ENCODE assay signal across 8 cellular contexts in the genomic region with DNA sequence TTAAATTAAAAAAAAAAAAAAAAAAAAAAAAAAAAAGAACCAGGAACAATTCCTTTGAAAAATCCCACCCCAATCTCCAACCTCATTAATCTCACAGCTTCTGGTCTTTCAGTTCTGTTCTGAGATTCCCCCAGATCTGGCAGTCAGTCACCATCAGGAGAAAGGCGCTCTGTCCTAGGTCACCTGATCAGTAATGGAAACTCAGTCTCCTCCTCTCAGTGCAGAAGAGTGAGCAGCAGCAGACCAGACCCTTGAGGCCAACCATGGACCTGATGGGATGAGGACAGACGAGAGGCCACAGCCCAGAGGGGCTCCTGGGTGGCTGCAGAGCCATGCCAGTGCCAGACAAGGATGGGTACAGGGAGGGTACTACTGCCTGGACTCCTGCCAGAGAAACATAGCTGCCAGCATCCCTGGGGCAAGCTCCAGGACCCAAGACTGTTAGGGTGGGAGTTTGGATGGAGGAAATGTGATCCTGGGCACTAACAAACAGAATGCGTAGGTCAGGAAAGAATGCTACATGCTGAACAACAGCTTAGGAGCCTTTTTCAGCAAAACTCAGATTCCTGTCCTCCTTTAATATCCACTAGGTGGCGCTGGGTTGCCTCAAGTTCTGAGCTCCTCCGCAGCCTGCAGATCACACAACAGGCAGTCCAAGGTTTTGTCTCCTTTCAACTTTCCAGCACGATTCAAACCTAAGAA. TPM values are rescaled to one million over a fixed set of nuclear protein-coding genes. Genes with fewer than 3 reads are reported as not detected.
DNase-seq lines count a peak whose midpoint lies in the region; ATAC-seq and TF ChIP-seq lines count a peak whose summit lies in the region.

No MANE protein-coding gene starts in this region.

- DNase-seq in AG08396 (ENCODE audit: low spot score) (peak; percentile 80), GM20000 (ENCODE audit: low spot score) (peak; percentile 79), NCI-H2227 (lab: John Stamatoyannopoulos, UW; ENCODE audit: unreplicated experiment) (peak; percentile 80), WTC11 (ENCODE audit: low spot score) (peak; percentile 50), cerebellar cortex (ENCODE audit: low spot score) (peak; percentile 91)
- peak; percentile 29 to 38 for DNase-seq in stimulated activated CD4-positive, alpha-beta T cell treated with anti-CD3 and anti-CD28 coated beads, Interleukin-4, amount 100 ng/mL, for 48 hours (ENCODE audit: low read depth in 2 of 2)

- peak overlapping the region; percentile 50 for H3K27ac ChIP-seq in layer of hippocampus (ENCODE audit: low read depth, low read length)

- POLR2A ChIA-PET in WTC11 (lab: Charles Lee), result interaction anchor here (0.5 to 0.7 kb wide), 5 partner anchors 10 to 215 kb away, joined by 3 to 5 read pairs (median 3); a partner anchor contains a TSS

- H3K4me1 Mint-ChIP-seq in WTC11, result 0 out of 2 replicates have a peak, but pooled peaks cover 3% of the 10 kb centered on the region

- H3K9me3 Mint-ChIP-seq in WTC11, result no peaks in the 10 kb centered on the region

- peak; percentile 68 for TF ChIP-seq CTCF in GM20000 (IDR thresholded peaks at IDR 0.05; ENCODE audit: extremely low read depth, missing control alignments)
- peak; percentile 84 for TF ChIP-seq CTCF in WTC11 (IDR thresholded peaks at IDR 0.05)

- ATAC-seq in WTC11 (peak; percentile 87), GM19023 (IDR thresholded peaks at IDR 0.05; ENCODE audit: unreplicated experiment) (no peak)

- no peaks in the 10 kb centered on the region for H3K27me3 Mint-ChIP-seq in WTC11 (ENCODE audit: low read depth)

- H3K4me3 Mint-ChIP-seq in WTC11, result no peak overlapping the region

- peak overlapping the region; percentile 32; the same call in 1 of the 2 replicates for H3K27ac Mint-ChIP-seq in WTC11

- CTCF ChIA-PET in WTC11 (lab: Charles Lee), result interaction anchor here (0.6 to 5.7 kb wide), 59 partner anchors 9 to 1604 kb away, joined by 3 to 97 read pairs (median 4); a partner anchor contains a TSS

- H3K36me3 Mint-ChIP-seq in WTC11, result peaks cover 19% of the 10 kb centered on the region

- no peaks in the 10 kb centered on the region for H3K27me3 ChIP-seq in layer of hippocampus (ENCODE audit: control insufficient read depth, insufficient read depth, low read length)

TF ChIP-seq in WTC11, 78 proteins besides CTCF, POLR2A, EP300 and RAD21 (continues in another document):
- TF ChIP-seq OVOL2 (CRISPR knock-in tag; IDR thresholded peaks at IDR 0.05; ENCODE audit: borderline replicate concordance) (no peak), SP1 (CRISPR knock-in tag; conservative IDR thresholded peaks at IDR 0.05) (no peak), SOX15 (CRISPR knock-in tag; IDR thresholded peaks at IDR 0.05) (no peak), FOXP1 (CRISPR knock-in tag; IDR thresholded peaks at IDR 0.05; ENCODE audit: borderline replicate concordance) (no peak), GTF2I (CRISPR knock-in tag; conservative IDR thresholded peaks at IDR 0.05) (no peak), TCF7 (CRISPR knock-in tag; IDR thresholded peaks at IDR 0.05; ENCODE audit: low read depth) (no peak), HMGA2 (CRISPR knock-in tag; IDR thresholded peaks at IDR 0.05) (no peak), ZNF416 (CRISPR knock-in tag; IDR thresholded peaks at IDR 0.05) (no peak), ZNF423 (CRISPR knock-in tag; IDR thresholded peaks at IDR 0.05) (no peak), TEAD1 (CRISPR knock-in tag; IDR thresholded peaks at IDR 0.05) (no peak), ZNF671 (CRISPR knock-in tag; IDR thresholded peaks at IDR 0.05) (no peak)
- TF ChIP-seq, protein P1, sequence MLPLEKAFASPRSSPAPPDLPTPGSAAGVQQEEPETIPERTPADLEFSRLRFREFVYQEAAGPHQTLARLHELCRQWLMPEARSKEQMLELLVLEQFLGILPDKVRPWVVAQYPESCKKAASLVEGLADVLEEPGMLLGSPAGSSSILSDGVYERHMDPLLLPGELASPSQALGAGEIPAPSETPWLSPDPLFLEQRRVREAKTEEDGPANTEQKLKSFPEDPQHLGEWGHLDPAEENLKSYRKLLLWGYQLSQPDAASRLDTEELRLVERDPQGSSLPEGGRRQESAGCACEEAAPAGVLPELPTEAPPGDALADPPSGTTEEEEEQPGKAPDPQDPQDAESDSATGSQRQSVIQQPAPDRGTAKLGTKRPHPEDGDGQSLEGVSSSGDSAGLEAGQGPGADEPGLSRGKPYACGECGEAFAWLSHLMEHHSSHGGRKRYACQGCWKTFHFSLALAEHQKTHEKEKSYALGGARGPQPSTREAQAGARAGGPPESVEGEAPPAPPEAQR (CRISPR knock-in tag; IDR thresholded peaks at IDR 0.05), result no peak
- TF ChIP-seq, protein P2, sequence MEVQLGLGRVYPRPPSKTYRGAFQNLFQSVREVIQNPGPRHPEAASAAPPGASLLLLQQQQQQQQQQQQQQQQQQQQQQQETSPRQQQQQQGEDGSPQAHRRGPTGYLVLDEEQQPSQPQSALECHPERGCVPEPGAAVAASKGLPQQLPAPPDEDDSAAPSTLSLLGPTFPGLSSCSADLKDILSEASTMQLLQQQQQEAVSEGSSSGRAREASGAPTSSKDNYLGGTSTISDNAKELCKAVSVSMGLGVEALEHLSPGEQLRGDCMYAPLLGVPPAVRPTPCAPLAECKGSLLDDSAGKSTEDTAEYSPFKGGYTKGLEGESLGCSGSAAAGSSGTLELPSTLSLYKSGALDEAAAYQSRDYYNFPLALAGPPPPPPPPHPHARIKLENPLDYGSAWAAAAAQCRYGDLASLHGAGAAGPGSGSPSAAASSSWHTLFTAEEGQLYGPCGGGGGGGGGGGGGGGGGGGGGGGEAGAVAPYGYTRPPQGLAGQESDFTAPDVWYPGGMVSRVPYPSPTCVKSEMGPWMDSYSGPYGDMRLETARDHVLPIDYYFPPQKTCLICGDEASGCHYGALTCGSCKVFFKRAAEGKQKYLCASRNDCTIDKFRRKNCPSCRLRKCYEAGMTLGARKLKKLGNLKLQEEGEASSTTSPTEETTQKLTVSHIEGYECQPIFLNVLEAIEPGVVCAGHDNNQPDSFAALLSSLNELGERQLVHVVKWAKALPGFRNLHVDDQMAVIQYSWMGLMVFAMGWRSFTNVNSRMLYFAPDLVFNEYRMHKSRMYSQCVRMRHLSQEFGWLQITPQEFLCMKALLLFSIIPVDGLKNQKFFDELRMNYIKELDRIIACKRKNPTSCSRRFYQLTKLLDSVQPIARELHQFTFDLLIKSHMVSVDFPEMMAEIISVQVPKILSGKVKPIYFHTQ (CRISPR knock-in tag; IDR thresholded peaks at IDR 0.05), result no peak
- TF ChIP-seq, protein P3, sequence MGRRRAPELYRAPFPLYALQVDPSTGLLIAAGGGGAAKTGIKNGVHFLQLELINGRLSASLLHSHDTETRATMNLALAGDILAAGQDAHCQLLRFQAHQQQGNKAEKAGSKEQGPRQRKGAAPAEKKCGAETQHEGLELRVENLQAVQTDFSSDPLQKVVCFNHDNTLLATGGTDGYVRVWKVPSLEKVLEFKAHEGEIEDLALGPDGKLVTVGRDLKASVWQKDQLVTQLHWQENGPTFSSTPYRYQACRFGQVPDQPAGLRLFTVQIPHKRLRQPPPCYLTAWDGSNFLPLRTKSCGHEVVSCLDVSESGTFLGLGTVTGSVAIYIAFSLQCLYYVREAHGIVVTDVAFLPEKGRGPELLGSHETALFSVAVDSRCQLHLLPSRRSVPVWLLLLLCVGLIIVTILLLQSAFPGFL (CRISPR knock-in tag; IDR thresholded peaks at IDR 0.05; ENCODE audit: borderline replicate concordance), result no peak
- TF ChIP-seq, protein P4, sequence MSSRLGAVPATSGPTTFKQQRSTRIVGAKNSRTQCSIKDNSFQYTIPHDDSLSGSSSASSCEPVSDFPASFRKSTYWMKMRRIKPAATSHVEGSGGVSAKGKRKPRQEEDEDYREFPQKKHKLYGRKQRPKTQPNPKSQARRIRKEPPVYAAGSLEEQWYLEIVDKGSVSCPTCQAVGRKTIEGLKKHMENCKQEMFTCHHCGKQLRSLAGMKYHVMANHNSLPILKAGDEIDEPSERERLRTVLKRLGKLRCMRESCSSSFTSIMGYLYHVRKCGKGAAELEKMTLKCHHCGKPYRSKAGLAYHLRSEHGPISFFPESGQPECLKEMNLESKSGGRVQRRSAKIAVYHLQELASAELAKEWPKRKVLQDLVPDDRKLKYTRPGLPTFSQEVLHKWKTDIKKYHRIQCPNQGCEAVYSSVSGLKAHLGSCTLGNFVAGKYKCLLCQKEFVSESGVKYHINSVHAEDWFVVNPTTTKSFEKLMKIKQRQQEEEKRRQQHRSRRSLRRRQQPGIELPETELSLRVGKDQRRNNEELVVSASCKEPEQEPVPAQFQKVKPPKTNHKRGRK (CRISPR knock-in tag; IDR thresholded peaks at IDR 0.05; ENCODE audit: borderline replicate concordance), result no peak
- TF ChIP-seq, protein P5, sequence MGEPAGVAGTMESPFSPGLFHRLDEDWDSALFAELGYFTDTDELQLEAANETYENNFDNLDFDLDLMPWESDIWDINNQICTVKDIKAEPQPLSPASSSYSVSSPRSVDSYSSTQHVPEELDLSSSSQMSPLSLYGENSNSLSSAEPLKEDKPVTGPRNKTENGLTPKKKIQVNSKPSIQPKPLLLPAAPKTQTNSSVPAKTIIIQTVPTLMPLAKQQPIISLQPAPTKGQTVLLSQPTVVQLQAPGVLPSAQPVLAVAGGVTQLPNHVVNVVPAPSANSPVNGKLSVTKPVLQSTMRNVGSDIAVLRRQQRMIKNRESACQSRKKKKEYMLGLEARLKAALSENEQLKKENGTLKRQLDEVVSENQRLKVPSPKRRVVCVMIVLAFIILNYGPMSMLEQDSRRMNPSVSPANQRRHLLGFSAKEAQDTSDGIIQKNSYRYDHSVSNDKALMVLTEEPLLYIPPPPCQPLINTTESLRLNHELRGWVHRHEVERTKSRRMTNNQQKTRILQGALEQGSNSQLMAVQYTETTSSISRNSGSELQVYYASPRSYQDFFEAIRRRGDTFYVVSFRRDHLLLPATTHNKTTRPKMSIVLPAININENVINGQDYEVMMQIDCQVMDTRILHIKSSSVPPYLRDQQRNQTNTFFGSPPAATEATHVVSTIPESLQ (CRISPR knock-in tag; IDR thresholded peaks at IDR 0.05), result no peak
- TF ChIP-seq, protein P6, sequence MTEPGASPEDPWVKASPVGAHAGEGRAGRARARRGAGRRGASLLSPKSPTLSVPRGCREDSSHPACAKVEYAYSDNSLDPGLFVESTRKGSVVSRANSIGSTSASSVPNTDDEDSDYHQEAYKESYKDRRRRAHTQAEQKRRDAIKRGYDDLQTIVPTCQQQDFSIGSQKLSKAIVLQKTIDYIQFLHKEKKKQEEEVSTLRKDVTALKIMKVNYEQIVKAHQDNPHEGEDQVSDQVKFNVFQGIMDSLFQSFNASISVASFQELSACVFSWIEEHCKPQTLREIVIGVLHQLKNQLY (CRISPR knock-in tag; IDR thresholded peaks at IDR 0.05), result no peak
- TF ChIP-seq, protein P7, sequence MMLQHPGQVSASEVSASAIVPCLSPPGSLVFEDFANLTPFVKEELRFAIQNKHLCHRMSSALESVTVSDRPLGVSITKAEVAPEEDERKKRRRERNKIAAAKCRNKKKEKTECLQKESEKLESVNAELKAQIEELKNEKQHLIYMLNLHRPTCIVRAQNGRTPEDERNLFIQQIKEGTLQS (CRISPR knock-in tag; conservative IDR thresholded peaks at IDR 0.05), result no peak

RNA-seq across cellular contexts. Expression of a gene that starts 28.7 kb away (rescaled TPM):
- 60.0 to 62.0 TPM (median 60.0 TPM) in 3 replicates for total RNA-seq in WTC11 (2021)

RNA-seq across cellular contexts. Expression of a gene that starts 31.7 kb away (rescaled TPM):
- 41.1 to 47.9 TPM (median 45.7 TPM) in 3 replicates for total RNA-seq in WTC11 (2021)

RNA-seq across cellular contexts. Expression of a gene that starts 34.3 kb away (rescaled TPM):
- total RNA-seq in WTC11 (2021), result 40.9 to 60.8 TPM (median 44.2 TPM) in 3 replicates

RNA-seq across cellular contexts. Expression of a gene that starts 45.7 kb away (rescaled TPM):
- total RNA-seq in WTC11 (2021), result 0.41 to 0.53 TPM (median 0.52 TPM) in 3 replicates

RNA-seq across cellular contexts. Expression of a gene that starts 53.1 kb away (rescaled TPM):
- total RNA-seq in WTC11 (2021), result 51.6 to 55.9 TPM (median 54.7 TPM) in 3 replicates

Comparison
In these comparisons a context has a peak if more than half of its experiments do, and no peak if none do; other contexts are left out.
1. DNase-seq: peak in every context shown above with its lines; median percentile 91 in cerebellar cortex; 80 in AG08396; 80 in NCI-H2227; 79 in GM20000; 50 in WTC11; 34 in stimulated activated CD4-positive, alpha-beta T cell treated with anti-CD3 and anti-CD28 coated beads, Interleukin-4, amount 100 ng/mL, for 48 hours.